8 cellular contexts compared by ENCODE assay signal in the genomic region with DNA sequence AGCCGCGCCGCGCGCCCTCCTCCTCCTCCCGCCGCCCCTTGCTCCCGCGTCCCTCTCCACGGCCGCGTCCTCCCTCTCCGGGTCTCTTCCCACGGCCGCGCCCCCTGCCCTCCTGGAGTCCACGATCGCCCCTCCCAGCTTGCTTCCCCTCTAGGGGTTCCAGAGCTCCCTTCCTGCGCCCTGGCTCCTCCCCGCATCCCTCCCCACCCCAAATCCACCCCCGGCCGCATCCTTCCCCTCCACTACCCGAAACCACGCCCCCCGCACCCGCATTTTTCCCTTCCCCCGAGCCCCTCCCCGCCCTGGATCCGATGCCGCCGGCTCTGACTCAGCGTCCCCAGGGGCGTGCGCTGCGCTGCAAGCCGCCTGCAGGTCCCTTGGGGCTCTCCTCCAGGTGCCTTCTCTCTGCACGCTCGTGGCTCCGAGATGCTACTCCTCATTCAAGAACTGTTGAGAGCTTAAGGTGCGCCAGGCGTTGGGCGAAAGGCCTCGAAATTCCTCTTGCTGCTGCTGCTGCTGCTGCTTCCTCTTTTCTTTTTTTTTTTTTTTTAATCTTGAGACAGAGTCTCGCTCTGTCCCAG. TPM values are rescaled to one million over a fixed set of nuclear protein-coding genes. Genes with fewer than 3 reads are reported as not detected.
A peak's percentile ranks its signal among the peaks of the same experiment; 100 is the strongest.
DNase-seq lines count a peak whose midpoint lies in the region; ATAC-seq and TF ChIP-seq lines count a peak whose summit lies in the region.

No MANE protein-coding gene starts in this region.

- intact Hi-C loops in activated T-helper 1 cell treated with anti-CD3 and anti-CD28 coated beads, Interleukin-12 subunit alpha, Interleukin-12 subunit beta, Interleukin-2, Interleukin-4 antibody, amounts not matched to agents 30 ng/mL and 10 ng/mL and 1 ng/mL, durations not matched to agents 14 hours and 24 hours and 36 hours (cut with micrococcal nuclease): loop anchor here (1.0 to 10.0 kb wide), 3 partner anchors 8 to 995 kb away; a partner anchor contains a TSS

- H3K4me3 Mint-ChIP-seq in activated T-helper 1 cell treated with anti-CD3 and anti-CD28 coated beads, Interleukin-12 subunit alpha, Interleukin-12 subunit beta, Interleukin-2, Interleukin-4 antibody, amounts not matched to agents 30 ng/mL and 10 ng/mL and 1 ng/mL, durations not matched to agents 14 hours and 24 hours and 36 hours: peak overlapping the region; percentile 80
- H3K4me3 Mint-ChIP-seq in osteocyte (ENCODE audit: unreplicated experiment) (peak overlapping the region; percentile 81), type B pancreatic cell (peak overlapping the region; percentile 90)

- H3K27me3 Mint-ChIP-seq in activated T-helper 1 cell treated with anti-CD3 and anti-CD28 coated beads, Interleukin-12 subunit alpha, Interleukin-12 subunit beta, Interleukin-2, Interleukin-4 antibody, amounts not matched to agents 30 ng/mL and 10 ng/mL and 1 ng/mL, durations not matched to agents 14 hours and 24 hours and 36 hours (ENCODE audit: insufficient read depth): peaks cover 37% of the 10 kb centered on the region
- peaks cover 13% of the 10 kb centered on the region for H3K27me3 Mint-ChIP-seq in osteocyte (ENCODE audit: unreplicated experiment)
- H3K27me3 Mint-ChIP-seq in type B pancreatic cell: peaks cover 54% of the 10 kb centered on the region

- DNase-seq in NCI-H1417 (lab: John Stamatoyannopoulos, UW) (peak; percentile 67 to 78 (median 72)), NCI-H1417 treated with DMSO at 0.1 percent for 48 hours (lab: John Stamatoyannopoulos, UW) (no peak), NOMO-1 treated with dmso at 0.1 percent for 144 hours (lab: John Stamatoyannopoulos, UW; ENCODE audit: unreplicated experiment) (peak; percentile 65), fibroblast of mammary gland (ENCODE audit: low read depth) (peak; percentile 34), osteocyte (ENCODE audit: extremely low spot score, unreplicated experiment) (no peak), type B pancreatic cell (ENCODE audit: extremely low spot score, unreplicated experiment) (no peak)
- DNase-seq in activated T-helper 1 cell treated with anti-CD3 and anti-CD28 coated beads, Interleukin-12 subunit alpha, Interleukin-12 subunit beta, Interleukin-2, Interleukin-4 antibody, amounts not matched to agents 30 ng/mL and 10 ng/mL and 1 ng/mL, durations not matched to agents 14 hours and 24 hours and 36 hours (ENCODE audit: low spot score): peak; percentile 48

- H3K36me3 Mint-ChIP-seq in activated T-helper 1 cell treated with anti-CD3 and anti-CD28 coated beads, Interleukin-12 subunit alpha, Interleukin-12 subunit beta, Interleukin-2, Interleukin-4 antibody, amounts not matched to agents 30 ng/mL and 10 ng/mL and 1 ng/mL, durations not matched to agents 14 hours and 24 hours and 36 hours (ENCODE audit: low read depth): no peaks in the 10 kb centered on the region
- no peaks in the 10 kb centered on the region for H3K36me3 Mint-ChIP-seq in osteocyte (ENCODE audit: unreplicated experiment)
- H3K36me3 Mint-ChIP-seq in type B pancreatic cell: no peaks in the 10 kb centered on the region

- H3K27ac Mint-ChIP-seq in activated T-helper 1 cell treated with anti-CD3 and anti-CD28 coated beads, Interleukin-12 subunit alpha, Interleukin-12 subunit beta, Interleukin-2, Interleukin-4 antibody, amounts not matched to agents 30 ng/mL and 10 ng/mL and 1 ng/mL, durations not matched to agents 14 hours and 24 hours and 36 hours: no peak overlapping the region
- H3K27ac Mint-ChIP-seq in osteocyte (ENCODE audit: unreplicated experiment) (no peak overlapping the region), type B pancreatic cell (no peak overlapping the region)

- peak; percentile 57 for ATAC-seq in HG03060 (IDR thresholded peaks at IDR 0.05; ENCODE audit: low read depth, unreplicated experiment)

- H3K4me1 Mint-ChIP-seq in activated T-helper 1 cell treated with anti-CD3 and anti-CD28 coated beads, Interleukin-12 subunit alpha, Interleukin-12 subunit beta, Interleukin-2, Interleukin-4 antibody, amounts not matched to agents 30 ng/mL and 10 ng/mL and 1 ng/mL, durations not matched to agents 14 hours and 24 hours and 36 hours (ENCODE audit: low read depth): no peaks in the 10 kb centered on the region
- H3K4me1 Mint-ChIP-seq in osteocyte (ENCODE audit: unreplicated experiment) (peaks cover 24% of the 10 kb centered on the region), type B pancreatic cell (ENCODE audit: unreplicated experiment) (no peaks in the 10 kb centered on the region)

- H3K4me3 ChIP-seq in fibroblast of mammary gland (ENCODE audit: control insufficient read depth, low read depth, low read length): peak overlapping the region; percentile 24

- TF ChIP-seq CTCF in fibroblast of mammary gland (conservative IDR thresholded peaks at IDR 0.05; ENCODE audit: control insufficient read depth, insufficient read depth, low read depth, low read length): no peak
- TF ChIP-seq CTCF in osteocyte (IDR thresholded peaks at IDR 0.05): no peak
- no peak for TF ChIP-seq CTCF in type B pancreatic cell (conservative IDR thresholded peaks at IDR 0.05)

- no peaks in the 10 kb centered on the region for H3K9me3 Mint-ChIP-seq in activated T-helper 1 cell treated with anti-CD3 and anti-CD28 coated beads, Interleukin-12 subunit alpha, Interleukin-12 subunit beta, Interleukin-2, Interleukin-4 antibody, amounts not matched to agents 30 ng/mL and 10 ng/mL and 1 ng/mL, durations not matched to agents 14 hours and 24 hours and 36 hours
- H3K9me3 Mint-ChIP-seq in osteocyte (ENCODE audit: unreplicated experiment) (no peaks in the 10 kb centered on the region), type B pancreatic cell (no peaks in the 10 kb centered on the region)

RNA-seq across cellular contexts. Expression of a gene that starts 0.3 kb away (rescaled TPM):
- total RNA-seq in activated T-helper 1 cell treated with anti-CD3 and anti-CD28 coated beads, Interleukin-12 subunit alpha, Interleukin-12 subunit beta, Interleukin-2, Interleukin-4 antibody, amounts not matched to agents 30 ng/mL and 10 ng/mL and 1 ng/mL, durations not matched to agents 14 hours and 24 hours and 36 hours: 0.29 and 0.42 TPM in 2 replicates
- total RNA-seq in osteocyte (1.5 and 1.7 TPM in 2 replicates), type B pancreatic cell (ENCODE audit: low replicate concordance) (0.17 and 1.2 TPM in 2 replicates)

RNA-seq across cellular contexts. Expression of a gene that starts 8.2 kb away (rescaled TPM):
- 66.9 and 69.6 TPM in 2 replicates for total RNA-seq in activated T-helper 1 cell treated with anti-CD3 and anti-CD28 coated beads, Interleukin-12 subunit alpha, Interleukin-12 subunit beta, Interleukin-2, Interleukin-4 antibody, amounts not matched to agents 30 ng/mL and 10 ng/mL and 1 ng/mL, durations not matched to agents 14 hours and 24 hours and 36 hours
- 48.5 and 56.0 TPM in 2 replicates for total RNA-seq in osteocyte
- 45.0 and 65.7 TPM in 2 replicates for total RNA-seq in type B pancreatic cell (ENCODE audit: low replicate concordance)

Comparison
In these comparisons a context has a peak if more than half of its experiments do, and no peak if none do; other contexts are left out.
1. DNase-seq: peak in NCI-H1417 (3 of 3), NOMO-1 treated with dmso at 0.1 percent for 144 hours (single experiment), activated T-helper 1 cell treated with anti-CD3 and anti-CD28 coated beads, Interleukin-12 subunit alpha, Interleukin-12 subunit beta, Interleukin-2, Interleukin-4 antibody, amounts not matched to agents 30 ng/mL and 10 ng/mL and 1 ng/mL, durations not matched to agents 14 hours and 24 hours and 36 hours (single experiment) and fibroblast of mammary gland (single experiment); none in NCI-H1417 treated with DMSO at 0.1 percent for 48 hours (single experiment), osteocyte (single experiment) and type B pancreatic cell (single experiment).
2. Peak in every context shown above with its lines, with median percentiles within 50 percentile points of each other: H3K4me3 Mint-ChIP-seq.